Comparison of ENCODE assay signal across 1 cellular context in the genomic region with DNA sequence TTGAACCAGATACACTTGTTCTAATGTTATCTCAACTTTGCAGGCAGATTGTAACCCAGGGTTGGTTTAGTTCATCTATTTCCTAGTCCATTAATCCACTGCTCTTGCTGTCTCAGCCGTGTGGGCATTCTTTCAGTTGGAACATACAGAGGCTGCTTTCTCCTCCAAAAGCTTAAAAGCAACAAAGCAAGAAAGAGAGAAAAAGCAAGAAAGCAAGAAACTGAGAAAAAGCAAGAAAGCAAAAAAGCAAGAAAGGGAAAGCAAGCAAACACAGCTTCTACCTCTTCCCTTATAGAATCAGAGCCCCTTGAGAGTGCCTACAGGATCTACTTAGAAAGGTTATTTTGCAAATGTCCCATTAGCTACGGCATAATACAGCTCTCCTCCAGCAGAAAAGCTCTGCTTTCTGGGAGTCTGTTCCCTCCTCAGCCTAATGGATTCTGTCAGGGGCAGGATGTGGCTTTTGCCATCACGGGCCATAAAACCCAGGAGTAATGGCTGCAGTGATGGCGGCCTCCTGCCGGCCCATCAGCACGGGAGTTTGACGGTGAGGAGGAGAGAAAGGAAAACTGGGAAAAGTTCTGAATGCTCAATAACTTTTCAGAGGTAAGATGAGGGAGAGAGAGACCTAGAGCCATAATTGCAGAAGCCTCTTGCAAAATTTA.
TF ChIP-seq lines count a peak whose summit lies in the region.

No MANE protein-coding gene starts in this region.

TF ChIP-seq in K562, 482 proteins besides CTCF, POLR2A, EP300 and RAD21 (continued from another document and continues in another):
- TF ChIP-seq, protein P1, sequence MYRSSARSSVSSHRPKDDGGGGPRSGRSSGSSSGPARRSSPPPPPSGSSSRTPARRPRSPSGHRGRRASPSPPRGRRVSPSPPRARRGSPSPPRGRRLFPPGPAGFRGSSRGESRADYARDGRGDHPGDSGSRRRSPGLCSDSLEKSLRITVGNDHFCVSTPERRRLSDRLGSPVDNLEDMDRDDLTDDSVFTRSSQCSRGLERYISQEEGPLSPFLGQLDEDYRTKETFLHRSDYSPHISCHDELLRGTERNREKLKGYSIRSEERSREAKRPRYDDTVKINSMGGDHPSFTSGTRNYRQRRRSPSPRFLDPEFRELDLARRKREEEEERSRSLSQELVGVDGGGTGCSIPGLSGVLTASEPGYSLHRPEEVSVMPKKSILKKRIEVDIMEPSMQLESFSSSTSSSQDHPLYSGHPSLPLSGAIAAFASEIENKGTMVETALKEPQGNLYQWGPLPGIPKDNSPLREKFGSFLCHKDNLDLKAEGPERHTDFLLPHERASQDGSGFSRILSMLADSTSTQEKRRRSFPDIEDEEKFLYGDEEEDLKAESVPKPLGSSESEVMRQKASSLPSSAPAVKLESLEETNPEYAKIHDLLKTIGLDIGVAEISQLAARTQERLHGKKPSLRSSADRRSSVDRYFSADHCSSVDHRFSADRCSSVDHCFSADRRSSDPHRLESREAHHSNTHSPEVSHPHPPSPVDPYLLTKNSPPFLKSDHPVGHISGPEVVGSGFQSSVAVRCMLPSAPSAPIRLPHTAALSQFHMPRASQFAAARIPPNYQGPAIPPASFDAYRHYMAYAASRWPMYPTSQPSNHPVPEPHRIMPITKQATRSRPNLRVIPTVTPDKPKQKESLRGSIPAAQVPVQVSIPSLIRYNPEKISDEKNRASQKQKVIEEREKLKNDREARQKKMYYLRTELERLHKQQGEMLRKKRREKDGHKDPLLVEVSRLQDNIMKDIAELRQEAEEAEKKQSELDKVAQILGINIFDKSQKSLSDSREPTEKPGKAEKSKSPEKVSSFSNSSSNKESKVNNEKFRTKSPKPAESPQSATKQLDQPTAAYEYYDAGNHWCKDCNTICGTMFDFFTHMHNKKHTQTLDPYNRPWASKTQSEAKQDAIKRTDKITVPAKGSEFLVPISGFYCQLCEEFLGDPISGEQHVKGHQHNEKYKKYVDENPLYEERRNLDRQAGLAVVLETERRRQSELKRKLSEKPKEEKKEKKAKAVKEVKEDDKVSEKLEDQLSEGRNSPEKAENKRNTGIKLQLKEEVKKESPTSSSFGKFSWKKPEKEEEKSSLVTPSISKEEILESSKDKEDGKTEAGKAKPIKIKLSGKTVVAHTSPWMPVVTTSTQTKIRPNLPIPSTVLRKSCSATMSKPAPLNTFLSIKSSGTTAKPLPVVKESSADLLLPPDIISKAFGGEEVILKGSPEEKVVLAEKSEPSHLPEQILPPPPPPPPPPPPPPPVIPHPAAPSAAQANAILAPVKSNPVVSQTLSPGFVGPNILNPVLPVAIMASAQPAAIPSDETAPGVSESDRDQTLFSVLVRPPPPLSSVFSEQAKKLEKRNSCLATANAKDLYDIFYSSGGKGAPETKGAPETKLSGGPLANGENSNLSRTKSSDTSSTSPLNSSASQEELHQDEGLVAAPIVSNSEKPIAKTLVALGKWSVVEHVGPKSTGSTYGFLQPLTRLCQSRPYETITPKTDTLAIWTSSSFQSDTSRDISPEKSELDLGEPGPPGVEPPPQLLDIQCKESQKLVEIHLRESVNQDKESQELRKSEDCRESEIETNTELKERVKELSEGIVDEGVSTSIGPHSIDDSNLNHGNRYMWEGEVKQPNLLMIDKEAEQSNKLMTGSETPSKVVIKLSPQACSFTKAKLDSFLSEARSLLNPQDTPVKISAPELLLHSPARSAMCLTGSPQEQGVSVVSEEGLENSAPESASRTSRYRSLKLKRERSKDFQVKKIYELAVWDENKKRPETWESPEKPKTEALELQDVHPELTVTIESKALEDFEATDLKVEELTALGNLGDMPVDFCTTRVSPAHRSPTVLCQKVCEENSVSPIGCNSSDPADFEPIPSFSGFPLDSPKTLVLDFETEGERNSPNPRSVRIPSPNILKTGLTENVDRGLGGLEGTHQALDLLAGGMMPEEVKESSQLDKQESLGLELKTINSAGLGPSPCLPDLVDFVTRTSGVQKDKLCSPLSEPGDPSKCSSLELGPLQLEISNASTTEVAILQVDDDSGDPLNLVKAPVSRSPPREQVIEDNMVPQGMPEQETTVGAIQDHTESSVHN (IDR thresholded peaks at IDR 0.05; ENCODE audit: borderline replicate concordance in 1 of 2, low read depth in 1 of 2): no peak
- TF ChIP-seq TGIF2 (CRISPR knock-in tag; IDR thresholded peaks at IDR 0.05) (no peak), ZNF217 (CRISPR knock-in tag; IDR thresholded peaks at IDR 0.05) (no peak), HDAC3 (IDR thresholded peaks at IDR 0.05; ENCODE audit: borderline replicate concordance, partially characterized antibody) (peak; percentile 58), TCF7 (IDR thresholded peaks at IDR 0.05; ENCODE audit: borderline replicate concordance) (no peak), GATAD2B (IDR thresholded peaks at IDR 0.05; ENCODE audit: borderline replicate concordance) (no peak; the same call in none of the 2 replicates), YBX1 (IDR thresholded peaks at IDR 0.05) (no peak), ZNF316 (IDR thresholded peaks at IDR 0.05) (peak; percentile 28; the same call in 1 of the 2 replicates), MYNN (IDR thresholded peaks at IDR 0.05) (peak; percentile 52), MYNN (CRISPR knock-in tag; IDR thresholded peaks at IDR 0.05) (no peak), KHSRP (IDR thresholded peaks at IDR 0.05) (no peak), CXXC5 (CRISPR knock-in tag; IDR thresholded peaks at IDR 0.05) (no peak), ZBTB17 (CRISPR knock-in tag; IDR thresholded peaks at IDR 0.05) (peak; percentile 51), GABPA (tag; conservative IDR thresholded peaks at IDR 0.05; ENCODE audit: low read depth) (peak; percentile 58), DDX20 (tag; IDR thresholded peaks at IDR 0.05; ENCODE audit: low read depth) (0 out of 2 replicates have a peak, but pooled peaks have one; percentile 12), FUS (optimal IDR thresholded peaks at IDR 0.05; ENCODE audit: low read depth, low read length) (no peak), ZNF121 (CRISPR knock-in tag; conservative IDR thresholded peaks at IDR 0.05) (no peak), ZNF274 (IDR thresholded peaks at IDR 0.05; ENCODE audit: borderline replicate concordance, low read depth, low read length) (no peak), MTA1 (IDR thresholded peaks at IDR 0.05; ENCODE audit: borderline replicate concordance) (no peak), RBM25 (IDR thresholded peaks at IDR 0.05; ENCODE audit: low read depth, low read length, severe bottlenecking) (no peak), ESRRA (IDR thresholded peaks at IDR 0.05; ENCODE audit: borderline replicate concordance, low read depth) (no peak), NBN (IDR thresholded peaks at IDR 0.05; ENCODE audit: low read depth) (no peak; the same call in 1 of the 2 replicates), POLR2H (tag; IDR thresholded peaks at IDR 0.05; ENCODE audit: low read depth) (peak; percentile 68), SMC3 (conservative IDR thresholded peaks at IDR 0.05; ENCODE audit: insufficient read depth, low read depth, low read length) (no peak), KDM1A (IDR thresholded peaks at IDR 0.05) (peak in 1 of 2 experiments; percentile 51; a peak in 2 of 4 replicates), ZEB2 (IDR thresholded peaks at IDR 0.05) (no peak), BCL6 (CRISPR knock-in tag; IDR thresholded peaks at IDR 0.05) (no peak), CREB1 (IDR thresholded peaks at IDR 0.05) (0 out of 2 replicates have a peak, but pooled peaks have one; percentile 10), CREB1 (CRISPR knock-in tag; IDR thresholded peaks at IDR 0.05) (no peak), ELF4 (CRISPR knock-in tag; IDR thresholded peaks at IDR 0.05) (no peak), HNRNPUL1 (IDR thresholded peaks at IDR 0.05; ENCODE audit: low read length) (no peak), ARID2 (IDR thresholded peaks at IDR 0.05) (0 out of 2 replicates have a peak, but pooled peaks have one; percentile 3), NFXL1 (CRISPR knock-in tag; IDR thresholded peaks at IDR 0.05) (no peak), NUFIP1 (IDR thresholded peaks at IDR 0.05; ENCODE audit: partially characterized antibody) (peak; percentile 13), RBBP5 (IDR thresholded peaks at IDR 0.05; ENCODE audit: borderline replicate concordance, insufficient read depth, low read length, poor library complexity, severe bottlenecking) (peak; percentile 5), BRD4 (IDR thresholded peaks at IDR 0.05) (peak; percentile 37; the same call in 1 of the 2 replicates), FOS (IDR thresholded peaks at IDR 0.05; ENCODE audit: extremely low read depth, insufficient read length) (no peak)
- TF ChIP-seq, protein P2, sequence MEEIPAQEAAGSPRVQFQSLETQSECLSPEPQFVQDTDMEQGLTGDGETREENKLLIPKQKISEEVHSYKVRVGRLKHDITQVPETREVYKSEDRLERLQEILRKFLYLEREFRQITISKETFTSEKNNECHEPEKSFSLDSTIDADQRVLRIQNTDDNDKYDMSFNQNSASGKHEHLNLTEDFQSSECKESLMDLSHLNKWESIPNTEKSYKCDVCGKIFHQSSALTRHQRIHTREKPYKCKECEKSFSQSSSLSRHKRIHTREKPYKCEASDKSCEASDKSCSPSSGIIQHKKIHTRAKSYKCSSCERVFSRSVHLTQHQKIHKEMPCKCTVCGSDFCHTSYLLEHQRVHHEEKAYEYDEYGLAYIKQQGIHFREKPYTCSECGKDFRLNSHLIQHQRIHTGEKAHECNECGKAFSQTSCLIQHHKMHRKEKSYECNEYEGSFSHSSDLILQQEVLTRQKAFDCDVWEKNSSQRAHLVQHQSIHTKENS (CRISPR knock-in tag; IDR thresholded peaks at IDR 0.05): no peak
- TF ChIP-seq, protein P3, sequence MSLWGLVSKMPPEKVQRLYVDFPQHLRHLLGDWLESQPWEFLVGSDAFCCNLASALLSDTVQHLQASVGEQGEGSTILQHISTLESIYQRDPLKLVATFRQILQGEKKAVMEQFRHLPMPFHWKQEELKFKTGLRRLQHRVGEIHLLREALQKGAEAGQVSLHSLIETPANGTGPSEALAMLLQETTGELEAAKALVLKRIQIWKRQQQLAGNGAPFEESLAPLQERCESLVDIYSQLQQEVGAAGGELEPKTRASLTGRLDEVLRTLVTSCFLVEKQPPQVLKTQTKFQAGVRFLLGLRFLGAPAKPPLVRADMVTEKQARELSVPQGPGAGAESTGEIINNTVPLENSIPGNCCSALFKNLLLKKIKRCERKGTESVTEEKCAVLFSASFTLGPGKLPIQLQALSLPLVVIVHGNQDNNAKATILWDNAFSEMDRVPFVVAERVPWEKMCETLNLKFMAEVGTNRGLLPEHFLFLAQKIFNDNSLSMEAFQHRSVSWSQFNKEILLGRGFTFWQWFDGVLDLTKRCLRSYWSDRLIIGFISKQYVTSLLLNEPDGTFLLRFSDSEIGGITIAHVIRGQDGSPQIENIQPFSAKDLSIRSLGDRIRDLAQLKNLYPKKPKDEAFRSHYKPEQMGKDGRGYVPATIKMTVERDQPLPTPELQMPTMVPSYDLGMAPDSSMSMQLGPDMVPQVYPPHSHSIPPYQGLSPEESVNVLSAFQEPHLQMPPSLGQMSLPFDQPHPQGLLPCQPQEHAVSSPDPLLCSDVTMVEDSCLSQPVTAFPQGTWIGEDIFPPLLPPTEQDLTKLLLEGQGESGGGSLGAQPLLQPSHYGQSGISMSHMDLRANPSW (CRISPR knock-in tag; IDR thresholded peaks at IDR 0.05): no peak
- TF ChIP-seq, protein P4, sequence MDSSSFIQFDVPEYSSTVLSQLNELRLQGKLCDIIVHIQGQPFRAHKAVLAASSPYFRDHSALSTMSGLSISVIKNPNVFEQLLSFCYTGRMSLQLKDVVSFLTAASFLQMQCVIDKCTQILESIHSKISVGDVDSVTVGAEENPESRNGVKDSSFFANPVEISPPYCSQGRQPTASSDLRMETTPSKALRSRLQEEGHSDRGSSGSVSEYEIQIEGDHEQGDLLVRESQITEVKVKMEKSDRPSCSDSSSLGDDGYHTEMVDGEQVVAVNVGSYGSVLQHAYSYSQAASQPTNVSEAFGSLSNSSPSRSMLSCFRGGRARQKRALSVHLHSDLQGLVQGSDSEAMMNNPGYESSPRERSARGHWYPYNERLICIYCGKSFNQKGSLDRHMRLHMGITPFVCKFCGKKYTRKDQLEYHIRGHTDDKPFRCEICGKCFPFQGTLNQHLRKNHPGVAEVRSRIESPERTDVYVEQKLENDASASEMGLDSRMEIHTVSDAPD (CRISPR knock-in tag; IDR thresholded peaks at IDR 0.05): no peak
- TF ChIP-seq, protein P5, sequence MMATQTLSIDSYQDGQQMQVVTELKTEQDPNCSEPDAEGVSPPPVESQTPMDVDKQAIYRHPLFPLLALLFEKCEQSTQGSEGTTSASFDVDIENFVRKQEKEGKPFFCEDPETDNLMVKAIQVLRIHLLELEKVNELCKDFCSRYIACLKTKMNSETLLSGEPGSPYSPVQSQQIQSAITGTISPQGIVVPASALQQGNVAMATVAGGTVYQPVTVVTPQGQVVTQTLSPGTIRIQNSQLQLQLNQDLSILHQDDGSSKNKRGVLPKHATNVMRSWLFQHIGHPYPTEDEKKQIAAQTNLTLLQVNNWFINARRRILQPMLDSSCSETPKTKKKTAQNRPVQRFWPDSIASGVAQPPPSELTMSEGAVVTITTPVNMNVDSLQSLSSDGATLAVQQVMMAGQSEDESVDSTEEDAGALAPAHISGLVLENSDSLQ (IDR thresholded peaks at IDR 0.05): no peak; the same call in 1 of the 2 replicates
- TF ChIP-seq, protein P6, sequence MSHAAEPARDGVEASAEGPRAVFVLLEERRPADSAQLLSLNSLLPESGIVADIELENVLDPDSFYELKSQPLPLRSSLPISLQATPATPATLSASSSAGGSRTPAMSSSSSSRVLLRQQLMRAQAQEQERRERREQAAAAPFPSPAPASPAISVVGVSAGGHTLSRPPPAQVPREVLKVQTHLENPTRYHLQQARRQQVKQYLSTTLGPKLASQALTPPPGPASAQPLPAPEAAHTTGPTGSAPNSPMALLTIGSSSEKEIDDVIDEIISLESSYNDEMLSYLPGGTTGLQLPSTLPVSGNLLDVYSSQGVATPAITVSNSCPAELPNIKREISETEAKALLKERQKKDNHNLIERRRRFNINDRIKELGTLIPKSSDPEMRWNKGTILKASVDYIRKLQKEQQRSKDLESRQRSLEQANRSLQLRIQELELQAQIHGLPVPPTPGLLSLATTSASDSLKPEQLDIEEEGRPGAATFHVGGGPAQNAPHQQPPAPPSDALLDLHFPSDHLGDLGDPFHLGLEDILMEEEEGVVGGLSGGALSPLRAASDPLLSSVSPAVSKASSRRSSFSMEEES (CRISPR knock-in tag; IDR thresholded peaks at IDR 0.05): no peak
- TF ChIP-seq, protein P7, sequence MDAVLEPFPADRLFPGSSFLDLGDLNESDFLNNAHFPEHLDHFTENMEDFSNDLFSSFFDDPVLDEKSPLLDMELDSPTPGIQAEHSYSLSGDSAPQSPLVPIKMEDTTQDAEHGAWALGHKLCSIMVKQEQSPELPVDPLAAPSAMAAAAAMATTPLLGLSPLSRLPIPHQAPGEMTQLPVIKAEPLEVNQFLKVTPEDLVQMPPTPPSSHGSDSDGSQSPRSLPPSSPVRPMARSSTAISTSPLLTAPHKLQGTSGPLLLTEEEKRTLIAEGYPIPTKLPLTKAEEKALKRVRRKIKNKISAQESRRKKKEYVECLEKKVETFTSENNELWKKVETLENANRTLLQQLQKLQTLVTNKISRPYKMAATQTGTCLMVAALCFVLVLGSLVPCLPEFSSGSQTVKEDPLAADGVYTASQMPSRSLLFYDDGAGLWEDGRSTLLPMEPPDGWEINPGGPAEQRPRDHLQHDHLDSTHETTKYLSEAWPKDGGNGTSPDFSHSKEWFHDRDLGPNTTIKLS (IDR thresholded peaks at IDR 0.05; ENCODE audit: borderline replicate concordance, low read depth): no peak
- TF ChIP-seq, protein P8, sequence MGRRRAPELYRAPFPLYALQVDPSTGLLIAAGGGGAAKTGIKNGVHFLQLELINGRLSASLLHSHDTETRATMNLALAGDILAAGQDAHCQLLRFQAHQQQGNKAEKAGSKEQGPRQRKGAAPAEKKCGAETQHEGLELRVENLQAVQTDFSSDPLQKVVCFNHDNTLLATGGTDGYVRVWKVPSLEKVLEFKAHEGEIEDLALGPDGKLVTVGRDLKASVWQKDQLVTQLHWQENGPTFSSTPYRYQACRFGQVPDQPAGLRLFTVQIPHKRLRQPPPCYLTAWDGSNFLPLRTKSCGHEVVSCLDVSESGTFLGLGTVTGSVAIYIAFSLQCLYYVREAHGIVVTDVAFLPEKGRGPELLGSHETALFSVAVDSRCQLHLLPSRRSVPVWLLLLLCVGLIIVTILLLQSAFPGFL (CRISPR knock-in tag; IDR thresholded peaks at IDR 0.05): 0 out of 2 replicates have a peak, but pooled peaks have one; percentile 64
